ENCODE assay signal across 28 cellular contexts in the genomic region with DNA sequence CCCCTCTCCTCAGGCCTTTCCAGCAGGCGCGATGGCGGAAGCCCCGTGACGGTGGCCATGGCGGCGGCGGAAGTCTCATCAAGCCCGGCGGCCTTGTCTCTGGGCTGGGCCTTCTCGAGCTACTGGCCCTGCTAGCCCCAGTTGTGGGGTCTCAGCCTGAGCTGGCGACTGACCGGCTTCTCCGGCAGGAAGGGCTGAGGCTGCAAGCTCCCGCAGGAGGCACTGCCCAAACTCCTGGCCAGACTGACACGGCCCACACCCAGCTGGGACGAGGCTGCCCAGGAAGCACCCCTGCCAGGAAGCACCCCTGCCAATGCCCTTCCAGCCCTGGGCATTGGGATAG.
"Had no signal": no experiment of that assay in that cellular context is flagged by ENCODE, and none has a peak within 500 bp of the region (broad histone marks: within the 10 kb centered on the region; RNA-seq: fewer than 3 reads in every experiment).

No MANE protein-coding gene starts in this region.

- H3K27ac Mint-ChIP-seq: activated B cell treated with CpG ODN at 0.5 μM for 24 hours; activated CD4-positive, alpha-beta T cell treated with anti-CD3 and anti-CD28 coated beads, Interleukin-2, amount 10 ng/mL, durations not matched to agents 24 days and 14 days; activated naive CD4-positive, alpha-beta T cell treated with anti-CD3 and anti-CD28 coated beads for 36 hours; activated naive CD8-positive, alpha-beta T cell; brain; T-cell had no signal

- H3K4me1 Mint-ChIP-seq: activated CD4-positive, alpha-beta T cell treated with anti-CD3 and anti-CD28 coated beads, Interleukin-2, amount 10 ng/mL, durations not matched to agents 24 days and 14 days; T-cell had no signal

- DNase-seq: activated B cell treated with CpG ODN at 0.5 μM for 24 hours; activated CD4-positive, alpha-beta T cell treated with anti-CD3 and anti-CD28 coated beads for 1 hour; activated CD4-positive, alpha-beta T cell treated with anti-CD3 and anti-CD28 coated beads, Interleukin-2, amount 10 ng/mL, durations not matched to agents 24 days and 14 days; activated CD4-positive, alpha-beta T cell treated with anti-CD3 and anti-CD28 coated beads, Interleukin-2, amount 50 U/mL, for 48 hours; activated CD8-positive, alpha-beta memory T cell treated with anti-CD3 and anti-CD28 coated beads for 24 hours; activated gamma-delta T cell; activated naive CD4-positive, alpha-beta T cell treated with anti-CD3 and anti-CD28 coated beads for 36 hours; activated T-cell treated with anti-CD3 and anti-CD28 coated beads, Interleukin-2, amount 50 U/mL, for 4 hours; amygdala; KG1; NCI-H1092; NCI-H1417; NCI-H2029; NCI-H345; NCI-H510A treated with DMSO at 0.1 percent for 48 hours; NCI-H69; NK-92 treated with Interleukin-12 subunit alpha and Interleukin-12 subunit beta, amount 100 ng/mL, for 24 hours; SIG-M5; T-cell; T-helper 2 cell; T1000 had no signal

- H3K27me3 ChIP-seq: cardiac muscle cell had no signal

- H3K9me3 Mint-ChIP-seq: activated B cell treated with CpG ODN at 0.5 μM for 24 hours; activated CD4-positive, alpha-beta T cell treated with anti-CD3 and anti-CD28 coated beads, Interleukin-2, amount 10 ng/mL, durations not matched to agents 24 days and 14 days; activated naive CD4-positive, alpha-beta T cell treated with anti-CD3 and anti-CD28 coated beads for 36 hours; activated T-cell treated with anti-CD3 and anti-CD28 coated beads, Interleukin-2, amount 50 U/mL, for 4 hours; brain; T-cell had no signal

- H3K27me3 Mint-ChIP-seq: activated naive CD8-positive, alpha-beta T cell; brain had no signal

- H3K4me3 Mint-ChIP-seq: activated B cell treated with CpG ODN at 0.5 μM for 24 hours; activated CD4-positive, alpha-beta T cell treated with anti-CD3 and anti-CD28 coated beads, Interleukin-2, amount 10 ng/mL, durations not matched to agents 24 days and 14 days; activated naive CD4-positive, alpha-beta T cell treated with anti-CD3 and anti-CD28 coated beads for 36 hours; activated naive CD8-positive, alpha-beta T cell; activated T-cell treated with anti-CD3 and anti-CD28 coated beads, Interleukin-2, amount 50 U/mL, for 4 hours; brain; T-cell had no signal

- FAIRE-seq: astrocyte, RCC 7860, TTC549 had no signal

- ATAC-seq: activated T-cell treated with anti-CD3 and anti-CD28 coated beads, Interleukin-2, amount 50 U/mL, for 4 hours; T-cell had no signal

- H3K27ac ChIP-seq: cardiac muscle cell, SK-N-MC had no signal

- H3K4me3 ChIP-seq: cardiac muscle cell, SK-N-MC had no signal

- H3K36me3 ChIP-seq: cardiac muscle cell had no signal

- H3K36me3 Mint-ChIP-seq: activated naive CD8-positive, alpha-beta T cell; brain; T-cell had no signal
